ENCODE assay signal across 7 cellular contexts in genomic region chr17:43880420-43880991, GRCh38. TPM values are rescaled to one million over a fixed set of nuclear protein-coding genes. Genes with fewer than 3 reads are reported as not detected.
DNase-seq lines count a peak whose midpoint lies in the region; ATAC-seq, FAIRE-seq and TF ChIP-seq lines count a peak whose summit lies in the region.

No MANE protein-coding gene starts in this region.

- H3K27ac ChIP-seq in pancreas (no peak overlapping the region), caudate nucleus (ENCODE audit: low read depth, low read length) (no peak overlapping the region)

- no peaks in the 10 kb centered on the region for H3K9me3 Mint-ChIP-seq in activated CD4-positive, alpha-beta memory T cell treated with anti-CD3 and anti-CD28 coated beads, Interleukin-2, amount 10 ng/mL, durations not matched to agents 7 days and 5 days

- no peaks in the 10 kb centered on the region for H3K4me1 Mint-ChIP-seq in activated CD4-positive, alpha-beta memory T cell treated with anti-CD3 and anti-CD28 coated beads, Interleukin-2, amount 10 ng/mL, durations not matched to agents 7 days and 5 days

- POLR2A ChIA-PET in activated CD4-positive, alpha-beta memory T cell treated with anti-CD3 and anti-CD28 coated beads, Interleukin-2, amount 10 ng/mL, durations not matched to agents 7 days and 5 days (lab: Charles Lee): interaction anchor here (1.0 kb wide), 1 partner anchor 59 kb away, joined by 3 read pairs; no protein-coding TSS in a partner anchor

- no peak for TF ChIP-seq POLR2A in NB4 (IDR thresholded peaks at IDR 0.05; ENCODE audit: extremely low read depth, insufficient read length)

- H3K27ac Mint-ChIP-seq in activated CD4-positive, alpha-beta memory T cell treated with anti-CD3 and anti-CD28 coated beads, Interleukin-2, amount 10 ng/mL, durations not matched to agents 7 days and 5 days: no peak overlapping the region

- DNase-seq in GM12864 (ENCODE audit: low read depth) (no peak), NB4 (ENCODE audit: low read depth) (peak; percentile 34), epithelial cell of esophagus (ENCODE audit: low read depth) (peak; percentile 51), pancreas (peak; percentile 40 to 87 (median 73)), caudate nucleus (lab: John Stamatoyannopoulos, UW) (no peak)
- peak; percentile 53 for DNase-seq in activated CD4-positive, alpha-beta memory T cell treated with anti-CD3 and anti-CD28 coated beads, Interleukin-2, amount 10 ng/mL, durations not matched to agents 7 days and 5 days

- H3K36me3 Mint-ChIP-seq in activated CD4-positive, alpha-beta memory T cell treated with anti-CD3 and anti-CD28 coated beads, Interleukin-2, amount 10 ng/mL, durations not matched to agents 7 days and 5 days (ENCODE audit: low read depth): no peaks in the 10 kb centered on the region

- no peak for FAIRE-seq in pancreas (lab: Jason Lieb, UNC)

- ATAC-seq in pancreas (peak; percentile 57 to 80 (median 72)), HG03565 (IDR thresholded peaks at IDR 0.05; ENCODE audit: unreplicated experiment) (no peak)

- H3K27me3 Mint-ChIP-seq in activated CD4-positive, alpha-beta memory T cell treated with anti-CD3 and anti-CD28 coated beads, Interleukin-2, amount 10 ng/mL, durations not matched to agents 7 days and 5 days: peaks cover 5% of the 10 kb centered on the region

- peak; percentile 92 for TF ChIP-seq CTCF in GM12864 (IDR thresholded peaks at IDR 0.05; ENCODE audit: low read depth, low read length, missing control alignments)
- TF ChIP-seq CTCF in NB4 (IDR thresholded peaks at IDR 0.05; ENCODE audit: low read depth, low read length): peak; percentile 71
- TF ChIP-seq CTCF in epithelial cell of esophagus (IDR thresholded peaks at IDR 0.05; ENCODE audit: insufficient read depth, low read depth, low read length, missing control alignments): peak; percentile 82
- TF ChIP-seq CTCF in pancreas (IDR thresholded peaks at IDR 0.05): peak; percentile 61 to 78 (median 66)

- H3K9me3 ChIP-seq in pancreas: no peaks in the 10 kb centered on the region

- intact Hi-C loops in pancreas (cut with DNase I): no loop called here

- H3K4me1 ChIP-seq in pancreas: no peaks in the 10 kb centered on the region

- CTCF ChIA-PET in activated CD4-positive, alpha-beta memory T cell treated with anti-CD3 and anti-CD28 coated beads, Interleukin-2, amount 10 ng/mL, durations not matched to agents 7 days and 5 days (lab: Charles Lee): interaction anchor here (0.7 to 3.4 kb wide), 13 partner anchors 11 to 166 kb away, joined by 3 to 16 read pairs (median 4); no protein-coding TSS in a partner anchor

- no peak overlapping the region for H3K4me3 Mint-ChIP-seq in activated CD4-positive, alpha-beta memory T cell treated with anti-CD3 and anti-CD28 coated beads, Interleukin-2, amount 10 ng/mL, durations not matched to agents 7 days and 5 days

- WGBS in pancreas, 2 donors: 60 to 66% methylated on average over 20 of the region's 20 CpGs

- no peaks in the 10 kb centered on the region for H3K27me3 ChIP-seq in pancreas

- H3K4me3 ChIP-seq in GM12864 (ENCODE audit: low read depth, low read length): no peak overlapping the region
- H3K4me3 ChIP-seq in NB4 (ENCODE audit: low read depth, low read length): no peak overlapping the region
- H3K4me3 ChIP-seq in epithelial cell of esophagus (ENCODE audit: low read length): no peak overlapping the region
- H3K4me3 ChIP-seq in pancreas: no peak overlapping the region

- no peaks in the 10 kb centered on the region for H3K36me3 ChIP-seq in pancreas

RNA-seq across cellular contexts. Expression of gene MPP2, which starts 26.8 kb away (rescaled TPM):
- under 1 TPM; 0.48 to 0.65 TPM for total RNA-seq in activated CD4-positive, alpha-beta memory T cell treated with anti-CD3 and anti-CD28 coated beads, Interleukin-2, amount 10 ng/mL, durations not matched to agents 7 days and 5 days
- 1 to 10 TPM; 1.0 to 2.9 (median 2.1) TPM for total RNA-seq in pancreas
- 1 to 10 TPM; 1.9 to 6.6 TPM for polyA plus RNA-seq in pancreas

RNA-seq across cellular contexts. Expression of gene CD300LG, which starts 33.5 kb away (rescaled TPM):
- total RNA-seq in activated CD4-positive, alpha-beta memory T cell treated with anti-CD3 and anti-CD28 coated beads, Interleukin-2, amount 10 ng/mL, durations not matched to agents 7 days and 5 days: not detected
- total RNA-seq in pancreas: under 1 TPM; 0.09 to 0.69 (median 0.37) TPM
- 1 to 10 TPM in 1 of 2 donors, under 1 TPM in 1; 0.47 to 4.3 TPM for polyA plus RNA-seq in pancreas

RNA-seq across cellular contexts. Expression of gene MPP3, which starts 47.6 kb away (rescaled TPM):
- total RNA-seq in activated CD4-positive, alpha-beta memory T cell treated with anti-CD3 and anti-CD28 coated beads, Interleukin-2, amount 10 ng/mL, durations not matched to agents 7 days and 5 days: not detected
- 1 to 10 TPM; 3.4 to 7.0 (median 4.9) TPM for total RNA-seq in pancreas
- polyA plus RNA-seq in pancreas: 10 to 100 TPM; 15.5 to 42.5 TPM

Comparison
In these comparisons a context has a peak if more than half of its experiments do, and no peak if none do; other contexts are left out.
1. DNase-seq: peak in NB4 (single experiment), activated CD4-positive, alpha-beta memory T cell treated with anti-CD3 and anti-CD28 coated beads, Interleukin-2, amount 10 ng/mL, durations not matched to agents 7 days and 5 days (single experiment), epithelial cell of esophagus (single experiment) and pancreas (6 of 6); none in GM12864 (single experiment) and caudate nucleus (0 of 61).
2. Peak in every context shown above with its lines, with median percentiles within 50 percentile points of each other: CTCF ChIP-seq.